Comparison of ENCODE assay signal across 24 cellular contexts in the genomic region with DNA sequence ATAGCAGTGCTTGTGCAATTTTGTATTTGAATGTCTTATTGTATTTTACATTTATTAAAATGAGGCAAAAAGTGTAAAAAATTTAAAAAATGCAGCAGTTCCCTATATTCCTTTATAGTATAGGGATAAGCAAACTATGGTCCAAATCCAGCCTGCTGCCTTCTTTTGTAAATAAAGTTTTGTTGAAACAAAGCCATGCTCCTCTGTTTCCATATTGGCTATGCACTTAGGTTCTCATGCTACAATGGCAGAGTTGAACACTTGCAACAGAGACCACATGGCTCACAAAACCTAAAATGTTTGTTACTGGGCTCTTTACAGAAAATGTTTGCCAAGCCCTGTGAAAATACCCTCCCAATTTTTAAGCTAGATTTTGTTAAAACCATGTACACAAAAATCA.
"Had no signal": no experiment of that assay in that cellular context is flagged by ENCODE, and none has a peak within 500 bp of the region (broad histone marks: within the 10 kb centered on the region; RNA-seq: fewer than 3 reads in every experiment).

No MANE protein-coding gene starts in this region.

- H3K27me3 ChIP-seq: dorsolateral prefrontal cortex, gastrocnemius medialis, heart right ventricle, left lung, spleen, stomach, transverse colon had no signal

- H3K36me3 ChIP-seq: gastrocnemius medialis, heart right ventricle, left lung, spleen, stomach, thoracic aorta, transverse colon had no signal

- H3K27ac ChIP-seq: gastrocnemius medialis, heart right ventricle, left lung, psoas muscle, stomach, thoracic aorta, transverse colon had no signal

- H3K4me3 ChIP-seq: dorsolateral prefrontal cortex, gastrocnemius medialis, heart right ventricle, left lung, lung, psoas muscle, spleen, stomach, thoracic aorta, transverse colon had no signal

- H3K9me3 ChIP-seq: gastrocnemius medialis, heart right ventricle, left lung, psoas muscle, spleen, stomach, thoracic aorta, transverse colon had no signal

- DNase-seq: cortex of kidney; dorsolateral prefrontal cortex; effector CD8-positive, alpha-beta T cell; gastrocnemius medialis; heart right ventricle; islet precursor cell; left lung; mesendoderm; naive B cell; nephron progenitor cell; psoas muscle; retina; spleen; stimulated activated CD4-positive, alpha-beta T cell treated with anti-CD3 and anti-CD28 coated beads, Interleukin-15, amount 100 ng/mL, for 24 hours; stimulated activated CD4-positive, alpha-beta T cell treated with anti-CD3 and anti-CD28 coated beads, Interleukin-1b, Interleukin-23, amount 100 ng/mL, for 48 hours; stimulated activated CD4-positive, alpha-beta T cell treated with anti-CD3 and anti-CD28 coated beads, Interleukin-4, amount 100 ng/mL, for 4 hours; stimulated activated naive B cell treated with anti-CD40 and anti-IgM and Interleukin-4, amounts not matched to agents 10 μg/mL and 1 μg/mL and 100 μg/mL, for 72 hours; stomach; substantia nigra; transverse colon had no signal

- ATAC-seq: esophagus mucosa; gastrocnemius medialis; heart right ventricle; left lung; psoas muscle; sciatic nerve; stimulated activated naive B cell treated with anti-CD40 and anti-IgM and Interleukin-4, amounts not matched to agents 10 μg/mL and 1 μg/mL and 100 μg/mL, for 72 hours had no signal
